8 cellular contexts compared by ENCODE assay signal in genomic region chr11:1336836-1337646, GRCh38. TPM values are rescaled to one million over a fixed set of nuclear protein-coding genes. Genes with fewer than 3 reads are reported as not detected.
DNase-seq lines count a peak whose midpoint lies in the region; ATAC-seq lines count a peak whose summit lies in the region.

No MANE protein-coding gene starts in this region.

- H3K27me3 Mint-ChIP-seq in activated naive CD4-positive, alpha-beta T cell treated with anti-CD3 and anti-CD28 coated beads for 36 hours (ENCODE audit: low read depth), result peaks cover 3% of the 10 kb centered on the region
- H3K27me3 Mint-ChIP-seq in stimulated activated naive B cell treated with anti-CD40 and anti-IgM and Interleukin-4, amounts not matched to agents 10 μg/mL and 1 μg/mL and 100 μg/mL, for 72 hours, result peaks cover 12 to 16% of the 10 kb centered on the region in 2 donors

- CTCF ChIA-PET in activated naive CD4-positive, alpha-beta T cell treated with anti-CD3 and anti-CD28 coated beads for 36 hours (lab: Charles Lee), result no interaction called here

- intact Hi-C loops in activated naive CD4-positive, alpha-beta T cell treated with anti-CD3 and anti-CD28 coated beads for 36 hours (cut with micrococcal nuclease), result loop anchor here (1.0 to 5.0 kb wide), 3 partner anchors 28 to 75 kb away; partner anchors contain the start of gene TOLLIP

- H3K4me3 Mint-ChIP-seq in activated naive CD4-positive, alpha-beta T cell treated with anti-CD3 and anti-CD28 coated beads for 36 hours, result no peak overlapping the region
- no peak overlapping the region for H3K4me3 Mint-ChIP-seq in stimulated activated naive B cell treated with anti-CD40 and anti-IgM and Interleukin-4, amounts not matched to agents 10 μg/mL and 1 μg/mL and 100 μg/mL, for 72 hours

- peaks cover 2% of the 10 kb centered on the region for H3K36me3 Mint-ChIP-seq in activated naive CD4-positive, alpha-beta T cell treated with anti-CD3 and anti-CD28 coated beads for 36 hours (ENCODE audit: low read depth)
- H3K36me3 Mint-ChIP-seq in stimulated activated naive B cell treated with anti-CD40 and anti-IgM and Interleukin-4, amounts not matched to agents 10 μg/mL and 1 μg/mL and 100 μg/mL, for 72 hours, result peaks cover 6 to 10% of the 10 kb centered on the region in 2 donors

- DNase-seq in DMS 273 (lab: John Stamatoyannopoulos, UW; ENCODE audit: unreplicated experiment), result peak; percentile 52
- no peak for DNase-seq in DMS 273 treated with DMSO at 0.1 percent for 48 hours (lab: John Stamatoyannopoulos, UW)
- DNase-seq in activated naive CD4-positive, alpha-beta T cell treated with anti-CD3 and anti-CD28 coated beads for 36 hours, result peak; percentile 27
- peak; percentile 64 for DNase-seq in iPS-NIHi11 (ENCODE audit: low spot score)
- no peak for DNase-seq in stimulated activated naive B cell treated with anti-CD40 and anti-IgM and Interleukin-4, amounts not matched to agents 10 μg/mL and 1 μg/mL and 100 μg/mL, for 72 hours
- no peak for DNase-seq in H4 (ENCODE audit: low spot score)
- no peak for DNase-seq in MV-4-11 (lab: John Stamatoyannopoulos, UW)

- peaks cover 10% of the 10 kb centered on the region for H3K4me1 Mint-ChIP-seq in activated naive CD4-positive, alpha-beta T cell treated with anti-CD3 and anti-CD28 coated beads for 36 hours (ENCODE audit: low read depth)
- peaks cover 10 to 22% of the 10 kb centered on the region in 2 donors for H3K4me1 Mint-ChIP-seq in stimulated activated naive B cell treated with anti-CD40 and anti-IgM and Interleukin-4, amounts not matched to agents 10 μg/mL and 1 μg/mL and 100 μg/mL, for 72 hours

- peaks cover 6% of the 10 kb centered on the region for H3K9me3 Mint-ChIP-seq in activated naive CD4-positive, alpha-beta T cell treated with anti-CD3 and anti-CD28 coated beads for 36 hours
- peaks cover 9% of the 10 kb centered on the region in 2 donors for H3K9me3 Mint-ChIP-seq in stimulated activated naive B cell treated with anti-CD40 and anti-IgM and Interleukin-4, amounts not matched to agents 10 μg/mL and 1 μg/mL and 100 μg/mL, for 72 hours

- peak; percentile 50 to 56 for ATAC-seq in stimulated activated naive B cell treated with anti-CD40 and anti-IgM and Interleukin-4, amounts not matched to agents 10 μg/mL and 1 μg/mL and 100 μg/mL, for 72 hours (replicated peaks)
- no peak for ATAC-seq in HG02623 (IDR thresholded peaks at IDR 0.05; ENCODE audit: unreplicated experiment)

- H3K27ac Mint-ChIP-seq in activated naive CD4-positive, alpha-beta T cell treated with anti-CD3 and anti-CD28 coated beads for 36 hours, result no peak overlapping the region
- no peak overlapping the region for H3K27ac Mint-ChIP-seq in stimulated activated naive B cell treated with anti-CD40 and anti-IgM and Interleukin-4, amounts not matched to agents 10 μg/mL and 1 μg/mL and 100 μg/mL, for 72 hours

RNA-seq across cellular contexts. Expression of gene TOLLIP, which starts 27.6 kb away (rescaled TPM):
- 10 to 100 TPM; 19.9 to 21.7 TPM for total RNA-seq in activated naive CD4-positive, alpha-beta T cell treated with anti-CD3 and anti-CD28 coated beads for 36 hours
- total RNA-seq in H4 (2014; rRNA removed; shearing (Covaris generic)), result 18.6 and 26.9 TPM in 2 replicates

RNA-seq across cellular contexts. Expression of gene BRSK2, which starts 52.7 kb away (rescaled TPM):
- total RNA-seq in activated naive CD4-positive, alpha-beta T cell treated with anti-CD3 and anti-CD28 coated beads for 36 hours, result under 1 TPM; 0.17 to 0.44 TPM
- 1.3 and 2.5 TPM in 2 replicates for total RNA-seq in H4 (2014; rRNA removed; shearing (Covaris generic))

Comparison
In these comparisons a context has a peak if more than half of its experiments do, and no peak if none do; other contexts are left out.
1. DNase-seq: peak in DMS 273 (single experiment), activated naive CD4-positive, alpha-beta T cell treated with anti-CD3 and anti-CD28 coated beads for 36 hours (single experiment) and iPS-NIHi11 (single experiment); none in DMS 273 treated with DMSO at 0.1 percent for 48 hours (single experiment), stimulated activated naive B cell treated with anti-CD40 and anti-IgM and Interleukin-4, amounts not matched to agents 10 μg/mL and 1 μg/mL and 100 μg/mL, for 72 hours (single experiment), H4 (single experiment) and MV-4-11 (single experiment).